Comparison of ENCODE assay signal across 12 cellular contexts in the genomic region with DNA sequence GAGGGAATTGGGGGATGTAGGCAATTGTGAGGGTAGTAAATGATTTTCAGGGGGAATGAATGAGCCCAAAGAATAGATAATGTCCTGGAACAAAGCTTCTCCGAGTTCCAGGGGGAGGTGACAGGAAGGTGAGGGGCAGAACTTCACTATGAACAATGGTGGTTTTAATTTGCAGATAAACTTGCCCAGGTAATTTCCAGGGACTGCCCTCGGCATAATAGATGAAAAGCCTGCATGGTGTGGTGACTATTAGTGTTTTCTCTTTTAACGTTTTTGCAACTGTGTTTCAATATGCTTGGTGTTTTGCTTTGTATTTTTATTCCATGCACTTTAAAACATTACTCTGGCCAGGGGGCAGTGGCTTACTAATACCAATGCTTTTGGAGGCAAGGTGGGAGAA.
"Had no signal": no experiment of that assay in that cellular context is flagged by ENCODE, and none has a peak within 500 bp of the region (broad histone marks: within the 10 kb centered on the region; RNA-seq: fewer than 3 reads in every experiment).

No MANE protein-coding gene starts in this region.

- H3K4me1 ChIP-seq: foreskin keratinocyte had no signal

- H3K4me3 ChIP-seq: cardiac muscle cell, lung, skin epidermis, tibial artery, uterus had no signal

- DNase-seq: activated CD4-positive, alpha-beta T cell treated with anti-CD3 and anti-CD28 coated beads for 36 hours; foreskin keratinocyte; left colon; naive thymus-derived CD4-positive, alpha-beta T cell; posterior cingulate gyrus; stimulated activated CD4-positive, alpha-beta T cell treated with anti-CD3 and anti-CD28 coated beads, Interleukin-4, amount 100 ng/mL, for 4 hours; T1000; tibial artery; uterus had no signal

- ATAC-seq: activated CD4-positive, alpha-beta T cell treated with anti-CD3 and anti-CD28 coated beads for 36 hours; foreskin keratinocyte; left colon; naive thymus-derived CD4-positive, alpha-beta T cell had no signal

- H3K36me3 ChIP-seq: cardiac muscle cell, tibial artery, uterus had no signal

- H3K9me3 ChIP-seq: tibial artery had no signal

- H3K27me3 Mint-ChIP-seq: activated CD4-positive, alpha-beta T cell treated with anti-CD3 and anti-CD28 coated beads for 36 hours; naive thymus-derived CD4-positive, alpha-beta T cell had no signal

- H3K27ac Mint-ChIP-seq: activated CD4-positive, alpha-beta T cell treated with anti-CD3 and anti-CD28 coated beads for 36 hours had no signal

- H3K4me3 Mint-ChIP-seq: activated CD4-positive, alpha-beta T cell treated with anti-CD3 and anti-CD28 coated beads for 36 hours had no signal

- H3K27ac ChIP-seq: cardiac muscle cell, foreskin keratinocyte, skin epidermis, tibial artery, uterus had no signal

- H3K27me3 ChIP-seq: cardiac muscle cell, foreskin keratinocyte, tibial artery, uterus had no signal
